ENCODE assay signal across 8 cellular contexts in genomic region chr1:7954683-7955082, GRCh38. TPM values are rescaled to one million over a fixed set of nuclear protein-coding genes. Genes with fewer than 3 reads are reported as not detected.
DNase-seq lines count a peak whose midpoint lies in the region; ATAC-seq and TF ChIP-seq lines count a peak whose summit lies in the region.

No MANE protein-coding gene starts in this region.

- H3K9me3 Mint-ChIP-seq in naive B cell: peaks cover 0 to 5% (median 0%) of the 10 kb centered on the region in 7 donors

- CTCF ChIA-PET in mammary epithelial cell (lab: Charles Lee; ENCODE audit: low non-redundant PET): no interaction called here

- no peak overlapping the region for H2BK15ac ChIP-seq in mesendoderm (replicated peaks; ENCODE audit: low read depth)

- peak overlapping the region; percentile 51; the same call in 1 of the 2 replicates for H3K4me2 ChIP-seq in KMS-11
- peak overlapping the region; percentile 96 for H3K4me2 ChIP-seq in mammary epithelial cell (ENCODE audit: insufficient read depth, low read depth, low read length)
- H3K4me2 ChIP-seq in mesendoderm (ENCODE audit: low read length): no peak overlapping the region

- in situ Hi-C loops in mammary epithelial cell (cut with MboI; ENCODE audit: low sequenced_read_pairs in 2 of 2): no loop called here

- no peak for ATAC-seq in naive B cell (ENCODE audit: low read depth in 2 of 2)

- intact Hi-C loops in mammary epithelial cell (cut with micrococcal nuclease): no loop called here

- no peaks in the 10 kb centered on the region for H4K20me1 ChIP-seq in KMS-11 (ENCODE audit: insufficient read depth)
- no peaks in the 10 kb centered on the region for H4K20me1 ChIP-seq in mammary epithelial cell (ENCODE audit: insufficient read depth, low read length)

- peak overlapping the region; percentile 86 to 96 (median 92) for H3K4me3 Mint-ChIP-seq in naive B cell

- no peak overlapping the region for H3K18ac ChIP-seq in mesendoderm (ENCODE audit: low read length)

- DNase-seq in mammary epithelial cell: no peak
- DNase-seq in naive B cell: no peak
- no peak for DNase-seq in 8988T
- DNase-seq in OCI-M2 (lab: John Stamatoyannopoulos, UW; ENCODE audit: unreplicated experiment): no peak
- DNase-seq in NCI-H446 treated with DMSO at 0.1 percent for 48 hours (lab: John Stamatoyannopoulos, UW): no peak
- DNase-seq in mesendoderm: no peak

- H2AFZ ChIP-seq in KMS-11 (ENCODE audit: low read depth) (peak overlapping the region; percentile 47), mammary epithelial cell (ENCODE audit: low read depth, low read length) (peak overlapping the region; percentile 100)

- H3K4me1 ChIP-seq in KMS-11 (ENCODE audit: low read depth, poor library complexity, severe bottlenecking): no peaks in the 10 kb centered on the region
- H3K4me1 ChIP-seq in mammary epithelial cell (ENCODE audit: insufficient read depth, low read length): peaks cover 11% of the 10 kb centered on the region
- no peaks in the 10 kb centered on the region for H3K4me1 ChIP-seq in mesendoderm (ENCODE audit: control insufficient read depth, low read depth, low read length)

- H3K9ac ChIP-seq in KMS-11: no peak overlapping the region; the same call in 1 of the 2 replicates
- H3K9ac ChIP-seq in mammary epithelial cell (ENCODE audit: insufficient read depth, low read length): no peak overlapping the region
- H3K9ac ChIP-seq in mesendoderm (ENCODE audit: low read length): no peak overlapping the region

- WGBS in mammary epithelial cell (ENCODE audit: low coverage, missing lambda C conversion rate): 66% methylated on average over 7 of the region's 7 CpGs
- 100% methylated on average over 2 of the region's 7 CpGs for whole genome bisulfite sequencing in mesendoderm (ENCODE audit: extremely low coverage, insufficient coverage, low lambda C conversion rate)

- no peaks in the 10 kb centered on the region for H3K27me3 Mint-ChIP-seq in naive B cell

- no peaks in the 10 kb centered on the region for H3K36me3 Mint-ChIP-seq in naive B cell

- no peak overlapping the region for H3K4me3 ChIP-seq in KMS-11 (IDR thresholded peaks at IDR 0.05; ENCODE audit: insufficient read depth, low read depth, low read length)
- peak overlapping the region; percentile 50 to 58 (median 52) for H3K4me3 ChIP-seq in mammary epithelial cell (replicated peaks in 1 of 3; ENCODE audit: insufficient read depth in 1 of 3, low read depth in 2 of 3, low read length in 3 of 3)
- no peak overlapping the region for H3K4me3 ChIP-seq in mesendoderm (ENCODE audit: low read length)

- H3K56ac ChIP-seq in mesendoderm (ENCODE audit: low read length): no peak overlapping the region

- H2BK5ac ChIP-seq in mesendoderm (ENCODE audit: low read length): no peak overlapping the region

- H3K27me3 ChIP-seq in KMS-11 (ENCODE audit: insufficient read depth, low read depth): no peaks in the 10 kb centered on the region
- H3K27me3 ChIP-seq in mammary epithelial cell (ENCODE audit: insufficient read depth, low read length): no peaks in the 10 kb centered on the region
- H3K27me3 ChIP-seq in mesendoderm (ENCODE audit: insufficient read depth, low read length, poor library complexity): no peaks in the 10 kb centered on the region

- TF ChIP-seq CTCF in C4-2B (conservative IDR thresholded peaks at IDR 0.05) (no peak), KMS-11 (conservative IDR thresholded peaks at IDR 0.05; ENCODE audit: low read depth, low read length) (no peak), mammary epithelial cell (conservative IDR thresholded peaks at IDR 0.05 in 1 of 2, IDR thresholded peaks at IDR 0.05 in 1 of 2; ENCODE audit: extremely low read depth in 1 of 2, insufficient read depth in 1 of 2, low read depth in 1 of 2, low read length in 2 of 2) (no peak)

- peaks cover 6 to 23% (median 12%) of the 10 kb centered on the region in 3 donors for H3K4me1 Mint-ChIP-seq in naive B cell

- H4K5ac ChIP-seq in mesendoderm (ENCODE audit: low read length): no peak overlapping the region

- H3K27ac ChIP-seq in C4-2B (peak overlapping the region; percentile 77), KMS-11 (no peak overlapping the region), mammary epithelial cell (ENCODE audit: insufficient read depth, low read depth, low read length) (no peak overlapping the region), mesendoderm (ENCODE audit: low read depth, low read length) (no peak overlapping the region)

- no TSS peak for BruUV-seq in mammary epithelial cell (replicated peaks; lab: Mats Ljungman, UMichigan)

- no peak overlapping the region for H4K8ac ChIP-seq in mesendoderm (ENCODE audit: low read depth, low read length)

- H2AK5ac ChIP-seq in mesendoderm (ENCODE audit: low read length): no peak overlapping the region

- H3K23ac ChIP-seq in mesendoderm (ENCODE audit: low read length): no peak overlapping the region

- peaks cover 6% of the 10 kb centered on the region for H3K9me3 ChIP-seq in mammary epithelial cell (replicated peaks; ENCODE audit: insufficient read depth, low read length)

- H3K79me1 ChIP-seq in mesendoderm (ENCODE audit: low read length): no peaks in the 10 kb centered on the region

- no peak overlapping the region for H3K4ac ChIP-seq in mesendoderm (ENCODE audit: low read depth, low read length)

- no peaks in the 10 kb centered on the region for H3K36me3 ChIP-seq in KMS-11 (ENCODE audit: insufficient read depth)
- H3K36me3 ChIP-seq in mammary epithelial cell (ENCODE audit: insufficient read depth, low read length): no peaks in the 10 kb centered on the region
- H3K36me3 ChIP-seq in mesendoderm (ENCODE audit: control insufficient read depth, insufficient read depth, low read length): no peaks in the 10 kb centered on the region

- H3K27ac Mint-ChIP-seq in naive B cell: peak overlapping the region; percentile 92 to 97 (median 94)

- dilution Hi-C loops in mammary epithelial cell (cut with HindIII; ENCODE audit: low sequenced_read_pairs): no loop called here

- no peak overlapping the region for H2BK120ac ChIP-seq in mesendoderm (ENCODE audit: low read depth, low read length)

- H3K79me2 ChIP-seq in KMS-11 (ENCODE audit: insufficient read depth, low read depth) (no peaks in the 10 kb centered on the region), mammary epithelial cell (ENCODE audit: insufficient read depth, low read length) (no peaks in the 10 kb centered on the region), mesendoderm (ENCODE audit: control insufficient read depth, insufficient read depth, low read length) (no peaks in the 10 kb centered on the region)

RNA-seq across cellular contexts. Expression of gene PARK7, which starts 6.8 kb away (rescaled TPM):
- total RNA-seq in mammary epithelial cell: 100 to 1,000 TPM; 106 to 264 TPM
- polyA plus RNA-seq in mammary epithelial cell (361 TPM), naive B cell (ENCODE audit: low read depth in 6 of 6) (100 to 1,000 TPM; 247 to 350 (median 302) TPM)
- 166 TPM for polyA minus RNA-seq in mammary epithelial cell
- 277 TPM for polyA plus RNA-seq in mesendoderm (2013, experiment 1 of 2)
- 273 TPM for polyA plus RNA-seq in mesendoderm (2013, experiment 2 of 2)

RNA-seq across cellular contexts. Expression of gene TNFRSF9, which starts 14.0 kb away (rescaled TPM):
- not detected for total RNA-seq in mammary epithelial cell
- polyA plus RNA-seq in mammary epithelial cell (not detected), naive B cell (ENCODE audit: low read depth in 6 of 6) (under 1 TPM in 2 of 6 donors, not detected in 4; 0.38 to 0.52 TPM)
- polyA minus RNA-seq in mammary epithelial cell: not detected
- polyA plus RNA-seq in mesendoderm (2013, experiment 1 of 2): 0.07 TPM
- polyA plus RNA-seq in mesendoderm (2013, experiment 2 of 2): 0.07 TPM

Comparison
In these comparisons a context has a peak if more than half of its experiments do, and no peak if none do; other contexts are left out.
1. H3K4me3 ChIP-seq: peak in mammary epithelial cell (3 of 3); none in KMS-11 (single experiment) and mesendoderm (single experiment).